In the genomic region with DNA sequence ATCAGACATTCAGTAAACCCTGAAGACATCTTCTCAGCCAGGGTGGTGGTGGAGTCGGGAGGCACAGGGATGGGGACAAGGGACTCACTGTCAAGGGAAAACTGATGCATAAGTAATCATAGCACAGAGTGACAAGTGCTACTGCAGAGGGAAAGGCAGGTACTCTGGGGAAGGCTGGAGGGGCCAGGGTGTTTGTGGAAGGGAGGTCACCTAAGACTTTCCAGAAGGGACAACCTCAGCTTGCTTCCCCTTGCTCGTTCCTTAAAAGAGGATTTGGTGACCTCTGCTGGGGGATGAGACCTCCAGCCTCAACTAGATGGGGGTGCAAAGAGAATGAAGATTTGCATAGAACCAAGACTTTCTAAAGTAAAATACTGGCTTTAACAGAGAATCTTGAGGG, we compare ENCODE assay signal across 19 cellular contexts.
DNase-seq lines count a peak whose midpoint lies in the region; ATAC-seq and TF ChIP-seq lines count a peak whose summit lies in the region.
"Had no signal": no experiment of that assay in that cellular context is flagged by ENCODE, and none has a peak within 500 bp of the region (broad histone marks: within the 10 kb centered on the region; RNA-seq: fewer than 3 reads in every experiment).

No MANE protein-coding gene starts in this region.

- DNase-seq in Right ventricle myocardium inferior (ENCODE audit: missing footprints) (no peak), cardiac septum (ENCODE audit: low spot score) (no peak), SW480 (ENCODE audit: low spot score) (peak; percentile 17), Right ventricle myocardium superior (no peak), type B pancreatic cell (ENCODE audit: extremely low spot score, unreplicated experiment) (no peak), OCI-M2 (lab: John Stamatoyannopoulos, UW; ENCODE audit: unreplicated experiment) (no peak), SIG-M5 treated with dmso at 0.1 percent for 504 hours (lab: John Stamatoyannopoulos, UW; ENCODE audit: unreplicated experiment) (no peak)
- DNase-seq: activated CD4-positive, alpha-beta T cell treated with anti-CD3 and anti-CD28 coated beads for 36 hours; activated T-cell treated with anti-CD3 and anti-CD28 coated beads, Interleukin-2, amount 50 U/mL, for 1 hour; anterior cingulate cortex; DMS79 treated with DMSO at 0.1 percent for 48 hours; effector memory CD4-positive, alpha-beta T cell; NCI-H2081 treated with DMSO at 0.1 percent for 48 hours; right cardiac atrium; stimulated activated CD4-positive, alpha-beta T cell treated with anti-CD3 and anti-CD28 coated beads, Interleukin-4, amount 100 ng/mL, for 24 hours; T-helper 1 cell had no signal

- TF ChIP-seq CTCF in type B pancreatic cell (conservative IDR thresholded peaks at IDR 0.05), result peak; percentile 21

- intact Hi-C loops in Right ventricle myocardium inferior (cut with DNase I), result loop anchor here (2.0 kb wide), 1 partner anchor 186 kb away; no protein-coding TSS in a partner anchor
- intact Hi-C loops in cardiac septum (cut with DNase I), result no loop called here
- intact Hi-C loops in Right ventricle myocardium superior (cut with DNase I), result no loop called here

- ATAC-seq in Right ventricle myocardium inferior (peak; percentile 48), Right ventricle myocardium superior (ENCODE audit: poor library complexity) (peak; percentile 58), HG03108 (IDR thresholded peaks at IDR 0.05; ENCODE audit: unreplicated experiment) (no peak)
- ATAC-seq: activated CD4-positive, alpha-beta T cell treated with anti-CD3 and anti-CD28 coated beads for 36 hours; gastroesophageal sphincter; stimulated activated effector memory CD8-positive, alpha-beta T cell treated with anti-CD3 and anti-CD28 coated beads, Interleukin-12 subunit alpha, Interleukin-12 subunit beta, amount 100 ng/mL, for 72 hours had no signal

- no peaks in the 10 kb centered on the region for H3K36me3 Mint-ChIP-seq in type B pancreatic cell
- H3K36me3 Mint-ChIP-seq: stimulated activated effector memory CD8-positive, alpha-beta T cell treated with anti-CD3 and anti-CD28 coated beads, Interleukin-12 subunit alpha, Interleukin-12 subunit beta, amount 100 ng/mL, for 72 hours had no signal

- H3K27ac Mint-ChIP-seq in type B pancreatic cell, result no peak overlapping the region
- H3K27ac Mint-ChIP-seq: activated CD4-positive, alpha-beta T cell treated with anti-CD3 and anti-CD28 coated beads for 36 hours; stimulated activated effector memory CD8-positive, alpha-beta T cell treated with anti-CD3 and anti-CD28 coated beads, Interleukin-12 subunit alpha, Interleukin-12 subunit beta, amount 100 ng/mL, for 72 hours had no signal

- no peak overlapping the region for H3K4me3 Mint-ChIP-seq in type B pancreatic cell
- H3K4me3 Mint-ChIP-seq: activated CD4-positive, alpha-beta T cell treated with anti-CD3 and anti-CD28 coated beads for 36 hours; stimulated activated effector memory CD8-positive, alpha-beta T cell treated with anti-CD3 and anti-CD28 coated beads, Interleukin-12 subunit alpha, Interleukin-12 subunit beta, amount 100 ng/mL, for 72 hours had no signal

- no peaks in the 10 kb centered on the region for H3K9me3 Mint-ChIP-seq in type B pancreatic cell
- H3K9me3 Mint-ChIP-seq: stimulated activated effector memory CD8-positive, alpha-beta T cell treated with anti-CD3 and anti-CD28 coated beads, Interleukin-12 subunit alpha, Interleukin-12 subunit beta, amount 100 ng/mL, for 72 hours had no signal

- peaks cover 10% of the 10 kb centered on the region for H3K27me3 Mint-ChIP-seq in type B pancreatic cell

- H3K4me1 Mint-ChIP-seq in type B pancreatic cell (ENCODE audit: unreplicated experiment), result peaks cover 24% of the 10 kb centered on the region
- H3K4me1 Mint-ChIP-seq: activated CD4-positive, alpha-beta T cell treated with anti-CD3 and anti-CD28 coated beads for 36 hours; stimulated activated effector memory CD8-positive, alpha-beta T cell treated with anti-CD3 and anti-CD28 coated beads, Interleukin-12 subunit alpha, Interleukin-12 subunit beta, amount 100 ng/mL, for 72 hours had no signal
